1 cellular context compared by ENCODE assay signal in the genomic region with DNA sequence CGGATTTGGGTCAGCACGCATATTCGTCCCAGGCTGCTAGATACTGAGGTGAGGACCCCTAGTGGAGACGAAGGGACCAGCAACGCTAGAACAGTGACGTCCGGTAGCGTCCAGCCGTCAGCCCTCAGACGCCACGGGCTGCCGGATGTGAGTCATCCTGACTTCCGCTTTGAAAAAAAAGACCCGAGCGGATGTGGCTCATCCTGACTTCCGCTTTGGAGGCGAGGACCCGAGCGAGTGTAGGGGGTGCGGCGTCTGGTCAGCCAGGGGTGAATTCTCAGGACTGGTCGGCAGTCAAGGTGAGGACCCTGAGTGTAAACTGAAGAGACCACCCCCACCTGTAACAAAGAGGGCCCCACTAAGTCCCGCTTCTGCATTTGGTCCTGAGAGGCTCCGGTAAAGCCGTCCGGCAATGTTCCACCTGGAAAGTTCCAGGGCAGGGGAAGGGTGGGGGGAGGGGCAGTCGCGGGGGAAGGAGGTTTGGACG.
TF ChIP-seq lines count a peak whose summit lies in the region.

A gene with protein sequence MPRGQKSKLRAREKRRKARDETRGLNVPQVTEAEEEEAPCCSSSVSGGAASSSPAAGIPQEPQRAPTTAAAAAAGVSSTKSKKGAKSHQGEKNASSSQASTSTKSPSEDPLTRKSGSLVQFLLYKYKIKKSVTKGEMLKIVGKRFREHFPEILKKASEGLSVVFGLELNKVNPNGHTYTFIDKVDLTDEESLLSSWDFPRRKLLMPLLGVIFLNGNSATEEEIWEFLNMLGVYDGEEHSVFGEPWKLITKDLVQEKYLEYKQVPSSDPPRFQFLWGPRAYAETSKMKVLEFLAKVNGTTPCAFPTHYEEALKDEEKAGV (plus strand): TSS at position 207 of the 487 bp plus-strand sequence. CDS start 3,018 bp downstream, outside the sequence.

TF ChIP-seq in K562, 482 proteins besides CTCF, POLR2A, EP300 and RAD21 (continued from another document and continues in another):
- TF ChIP-seq, protein P1, sequence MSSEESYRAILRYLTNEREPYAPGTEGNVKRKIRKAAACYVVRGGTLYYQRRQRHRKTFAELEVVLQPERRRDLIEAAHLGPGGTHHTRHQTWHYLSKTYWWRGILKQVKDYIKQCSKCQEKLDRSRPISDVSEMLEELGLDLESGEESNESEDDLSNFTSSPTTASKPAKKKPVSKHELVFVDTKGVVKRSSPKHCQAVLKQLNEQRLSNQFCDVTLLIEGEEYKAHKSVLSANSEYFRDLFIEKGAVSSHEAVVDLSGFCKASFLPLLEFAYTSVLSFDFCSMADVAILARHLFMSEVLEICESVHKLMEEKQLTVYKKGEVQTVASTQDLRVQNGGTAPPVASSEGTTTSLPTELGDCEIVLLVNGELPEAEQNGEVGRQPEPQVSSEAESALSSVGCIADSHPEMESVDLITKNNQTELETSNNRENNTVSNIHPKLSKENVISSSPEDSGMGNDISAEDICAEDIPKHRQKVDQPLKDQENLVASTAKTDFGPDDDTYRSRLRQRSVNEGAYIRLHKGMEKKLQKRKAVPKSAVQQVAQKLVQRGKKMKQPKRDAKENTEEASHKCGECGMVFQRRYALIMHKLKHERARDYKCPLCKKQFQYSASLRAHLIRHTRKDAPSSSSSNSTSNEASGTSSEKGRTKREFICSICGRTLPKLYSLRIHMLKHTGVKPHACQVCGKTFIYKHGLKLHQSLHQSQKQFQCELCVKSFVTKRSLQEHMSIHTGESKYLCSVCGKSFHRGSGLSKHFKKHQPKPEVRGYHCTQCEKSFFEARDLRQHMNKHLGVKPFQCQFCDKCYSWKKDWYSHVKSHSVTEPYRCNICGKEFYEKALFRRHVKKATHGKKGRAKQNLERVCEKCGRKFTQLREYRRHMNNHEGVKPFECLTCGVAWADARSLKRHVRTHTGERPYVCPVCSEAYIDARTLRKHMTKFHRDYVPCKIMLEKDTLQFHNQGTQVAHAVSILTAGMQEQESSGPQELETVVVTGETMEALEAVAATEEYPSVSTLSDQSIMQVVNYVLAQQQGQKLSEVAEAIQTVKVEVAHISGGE (CRISPR knock-in tag; IDR thresholded peaks at IDR 0.05): peak in 1 of 3 experiments; percentile 71; a peak in 2 of 6 replicates
- no peak for TF ChIP-seq CBX1 (IDR thresholded peaks at IDR 0.05; ENCODE audit: low read depth)
- TF ChIP-seq ZNF23 (CRISPR knock-in tag; IDR thresholded peaks at IDR 0.05): no peak
- peak; percentile 87 for TF ChIP-seq JUN (IDR thresholded peaks at IDR 0.05; ENCODE audit: borderline replicate concordance, low read depth, low read length)
- TF ChIP-seq JUN (CRISPR knock-in tag; IDR thresholded peaks at IDR 0.05; ENCODE audit: borderline replicate concordance): no peak
- no peak for TF ChIP-seq L3MBTL2 (IDR thresholded peaks at IDR 0.05)
- no peak for TF ChIP-seq KDM2B (CRISPR knock-in tag; IDR thresholded peaks at IDR 0.05)
- TF ChIP-seq, protein P2, sequence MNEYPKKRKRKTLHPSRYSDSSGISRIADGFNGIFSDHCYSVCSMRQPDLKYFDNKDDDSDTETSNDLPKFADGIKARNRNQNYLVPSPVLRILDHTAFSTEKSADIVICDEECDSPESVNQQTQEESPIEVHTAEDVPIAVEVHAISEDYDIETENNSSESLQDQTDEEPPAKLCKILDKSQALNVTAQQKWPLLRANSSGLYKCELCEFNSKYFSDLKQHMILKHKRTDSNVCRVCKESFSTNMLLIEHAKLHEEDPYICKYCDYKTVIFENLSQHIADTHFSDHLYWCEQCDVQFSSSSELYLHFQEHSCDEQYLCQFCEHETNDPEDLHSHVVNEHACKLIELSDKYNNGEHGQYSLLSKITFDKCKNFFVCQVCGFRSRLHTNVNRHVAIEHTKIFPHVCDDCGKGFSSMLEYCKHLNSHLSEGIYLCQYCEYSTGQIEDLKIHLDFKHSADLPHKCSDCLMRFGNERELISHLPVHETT (CRISPR knock-in tag; conservative IDR thresholded peaks at IDR 0.05 in 1 of 2, IDR thresholded peaks at IDR 0.05 in 1 of 2): no peak
- no peak for TF ChIP-seq ZNF699 (CRISPR knock-in tag; IDR thresholded peaks at IDR 0.05; ENCODE audit: insufficient replicate concordance)
- TF ChIP-seq, protein P3, sequence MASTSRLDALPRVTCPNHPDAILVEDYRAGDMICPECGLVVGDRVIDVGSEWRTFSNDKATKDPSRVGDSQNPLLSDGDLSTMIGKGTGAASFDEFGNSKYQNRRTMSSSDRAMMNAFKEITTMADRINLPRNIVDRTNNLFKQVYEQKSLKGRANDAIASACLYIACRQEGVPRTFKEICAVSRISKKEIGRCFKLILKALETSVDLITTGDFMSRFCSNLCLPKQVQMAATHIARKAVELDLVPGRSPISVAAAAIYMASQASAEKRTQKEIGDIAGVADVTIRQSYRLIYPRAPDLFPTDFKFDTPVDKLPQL (IDR thresholded peaks at IDR 0.05; ENCODE audit: extremely low read depth, insufficient read length): no peak
- TF ChIP-seq SLC30A9 (CRISPR knock-in tag; IDR thresholded peaks at IDR 0.05): no peak
- TF ChIP-seq, protein P4, sequence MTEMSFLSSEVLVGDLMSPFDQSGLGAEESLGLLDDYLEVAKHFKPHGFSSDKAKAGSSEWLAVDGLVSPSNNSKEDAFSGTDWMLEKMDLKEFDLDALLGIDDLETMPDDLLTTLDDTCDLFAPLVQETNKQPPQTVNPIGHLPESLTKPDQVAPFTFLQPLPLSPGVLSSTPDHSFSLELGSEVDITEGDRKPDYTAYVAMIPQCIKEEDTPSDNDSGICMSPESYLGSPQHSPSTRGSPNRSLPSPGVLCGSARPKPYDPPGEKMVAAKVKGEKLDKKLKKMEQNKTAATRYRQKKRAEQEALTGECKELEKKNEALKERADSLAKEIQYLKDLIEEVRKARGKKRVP (CRISPR knock-in tag; IDR thresholded peaks at IDR 0.05): no peak
- TF ChIP-seq ZNF197 (CRISPR knock-in tag; IDR thresholded peaks at IDR 0.05; ENCODE audit: low read depth): no peak
- TF ChIP-seq TEAD2 (tag; IDR thresholded peaks at IDR 0.05): no peak
- no peak for TF ChIP-seq ZNF589 (CRISPR knock-in tag; IDR thresholded peaks at IDR 0.05; ENCODE audit: low read depth)
- TF ChIP-seq NFIC (IDR thresholded peaks at IDR 0.05): no peak
- no peak for TF ChIP-seq SREBF1 (IDR thresholded peaks at IDR 0.05; ENCODE audit: borderline replicate concordance, low read depth, low read length)
- TF ChIP-seq HNRNPH1 (optimal IDR thresholded peaks at IDR 0.05; ENCODE audit: low read depth, low read length): no peak
- no peak for TF ChIP-seq ZNF830 (CRISPR knock-in tag; IDR thresholded peaks at IDR 0.05)
- TF ChIP-seq PTBP1 (IDR thresholded peaks at IDR 0.05; ENCODE audit: low read depth, low read length): no peak
- peak; percentile 33; the same call in 1 of the 2 replicates for TF ChIP-seq TEAD4 (IDR thresholded peaks at IDR 0.05; ENCODE audit: low read length)
- no peak for TF ChIP-seq TEAD4 (CRISPR knock-in tag; IDR thresholded peaks at IDR 0.05; ENCODE audit: borderline replicate concordance)
- TF ChIP-seq BMI1 (IDR thresholded peaks at IDR 0.05; ENCODE audit: low read length): no peak
- TF ChIP-seq ZNF444 (CRISPR knock-in tag; IDR thresholded peaks at IDR 0.05): no peak
- no peak for TF ChIP-seq ZNF175 (CRISPR knock-in tag; IDR thresholded peaks at IDR 0.05; ENCODE audit: low read depth)
- TF ChIP-seq ADNP (tag; IDR thresholded peaks at IDR 0.05): no peak
- no peak for TF ChIP-seq HMG20A (CRISPR knock-in tag; conservative IDR thresholded peaks at IDR 0.05)
- TF ChIP-seq TBP (optimal IDR thresholded peaks at IDR 0.05; ENCODE audit: low read depth, low read length): peak; percentile 36
- TF ChIP-seq ZC3H11A (IDR thresholded peaks at IDR 0.05; ENCODE audit: low read depth, low read length): no peak
- no peak for TF ChIP-seq MEF2D (tag; conservative IDR thresholded peaks at IDR 0.05; ENCODE audit: low read depth)
- TF ChIP-seq ZNF561 (CRISPR knock-in tag; conservative IDR thresholded peaks at IDR 0.05): no peak
- TF ChIP-seq CCAR2 (IDR thresholded peaks at IDR 0.05; ENCODE audit: low read depth, low read length): no peak
- TF ChIP-seq ZNF57 (CRISPR knock-in tag; IDR thresholded peaks at IDR 0.05): no peak
- TF ChIP-seq, protein P5, sequence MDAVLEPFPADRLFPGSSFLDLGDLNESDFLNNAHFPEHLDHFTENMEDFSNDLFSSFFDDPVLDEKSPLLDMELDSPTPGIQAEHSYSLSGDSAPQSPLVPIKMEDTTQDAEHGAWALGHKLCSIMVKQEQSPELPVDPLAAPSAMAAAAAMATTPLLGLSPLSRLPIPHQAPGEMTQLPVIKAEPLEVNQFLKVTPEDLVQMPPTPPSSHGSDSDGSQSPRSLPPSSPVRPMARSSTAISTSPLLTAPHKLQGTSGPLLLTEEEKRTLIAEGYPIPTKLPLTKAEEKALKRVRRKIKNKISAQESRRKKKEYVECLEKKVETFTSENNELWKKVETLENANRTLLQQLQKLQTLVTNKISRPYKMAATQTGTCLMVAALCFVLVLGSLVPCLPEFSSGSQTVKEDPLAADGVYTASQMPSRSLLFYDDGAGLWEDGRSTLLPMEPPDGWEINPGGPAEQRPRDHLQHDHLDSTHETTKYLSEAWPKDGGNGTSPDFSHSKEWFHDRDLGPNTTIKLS (IDR thresholded peaks at IDR 0.05; ENCODE audit: borderline replicate concordance, low read depth): no peak
- TF ChIP-seq, protein P6, sequence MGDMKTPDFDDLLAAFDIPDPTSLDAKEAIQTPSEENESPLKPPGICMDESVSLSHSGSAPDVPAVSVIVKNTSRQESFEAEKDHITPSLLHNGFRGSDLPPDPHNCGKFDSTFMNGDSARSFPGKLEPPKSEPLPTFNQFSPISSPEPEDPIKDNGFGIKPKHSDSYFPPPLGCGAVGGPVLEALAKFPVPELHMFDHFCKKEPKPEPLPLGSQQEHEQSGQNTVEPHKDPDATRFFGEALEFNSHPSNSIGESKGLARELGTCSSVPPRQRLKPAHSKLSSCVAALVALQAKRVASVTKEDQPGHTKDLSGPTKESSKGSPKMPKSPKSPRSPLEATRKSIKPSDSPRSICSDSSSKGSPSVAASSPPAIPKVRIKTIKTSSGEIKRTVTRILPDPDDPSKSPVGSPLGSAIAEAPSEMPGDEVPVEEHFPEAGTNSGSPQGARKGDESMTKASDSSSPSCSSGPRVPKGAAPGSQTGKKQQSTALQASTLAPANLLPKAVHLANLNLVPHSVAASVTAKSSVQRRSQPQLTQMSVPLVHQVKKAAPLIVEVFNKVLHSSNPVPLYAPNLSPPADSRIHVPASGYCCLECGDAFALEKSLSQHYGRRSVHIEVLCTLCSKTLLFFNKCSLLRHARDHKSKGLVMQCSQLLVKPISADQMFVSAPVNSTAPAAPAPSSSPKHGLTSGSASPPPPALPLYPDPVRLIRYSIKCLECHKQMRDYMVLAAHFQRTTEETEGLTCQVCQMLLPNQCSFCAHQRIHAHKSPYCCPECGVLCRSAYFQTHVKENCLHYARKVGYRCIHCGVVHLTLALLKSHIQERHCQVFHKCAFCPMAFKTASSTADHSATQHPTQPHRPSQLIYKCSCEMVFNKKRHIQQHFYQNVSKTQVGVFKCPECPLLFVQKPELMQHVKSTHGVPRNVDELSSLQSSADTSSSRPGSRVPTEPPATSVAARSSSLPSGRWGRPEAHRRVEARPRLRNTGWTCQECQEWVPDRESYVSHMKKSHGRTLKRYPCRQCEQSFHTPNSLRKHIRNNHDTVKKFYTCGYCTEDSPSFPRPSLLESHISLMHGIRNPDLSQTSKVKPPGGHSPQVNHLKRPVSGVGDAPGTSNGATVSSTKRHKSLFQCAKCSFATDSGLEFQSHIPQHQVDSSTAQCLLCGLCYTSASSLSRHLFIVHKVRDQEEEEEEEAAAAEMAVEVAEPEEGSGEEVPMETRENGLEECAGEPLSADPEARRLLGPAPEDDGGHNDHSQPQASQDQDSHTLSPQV (IDR thresholded peaks at IDR 0.05): no peak
- peak; percentile 66; the same call in 1 of the 2 replicates for TF ChIP-seq POLR2H (tag; IDR thresholded peaks at IDR 0.05; ENCODE audit: low read depth)
- no peak for TF ChIP-seq ZNF584 (CRISPR knock-in tag; IDR thresholded peaks at IDR 0.05; ENCODE audit: low read depth)
- peak; percentile 38; the same call in 1 of the 2 replicates for TF ChIP-seq RB1 (IDR thresholded peaks at IDR 0.05; ENCODE audit: low read depth)
- TF ChIP-seq, protein P7, sequence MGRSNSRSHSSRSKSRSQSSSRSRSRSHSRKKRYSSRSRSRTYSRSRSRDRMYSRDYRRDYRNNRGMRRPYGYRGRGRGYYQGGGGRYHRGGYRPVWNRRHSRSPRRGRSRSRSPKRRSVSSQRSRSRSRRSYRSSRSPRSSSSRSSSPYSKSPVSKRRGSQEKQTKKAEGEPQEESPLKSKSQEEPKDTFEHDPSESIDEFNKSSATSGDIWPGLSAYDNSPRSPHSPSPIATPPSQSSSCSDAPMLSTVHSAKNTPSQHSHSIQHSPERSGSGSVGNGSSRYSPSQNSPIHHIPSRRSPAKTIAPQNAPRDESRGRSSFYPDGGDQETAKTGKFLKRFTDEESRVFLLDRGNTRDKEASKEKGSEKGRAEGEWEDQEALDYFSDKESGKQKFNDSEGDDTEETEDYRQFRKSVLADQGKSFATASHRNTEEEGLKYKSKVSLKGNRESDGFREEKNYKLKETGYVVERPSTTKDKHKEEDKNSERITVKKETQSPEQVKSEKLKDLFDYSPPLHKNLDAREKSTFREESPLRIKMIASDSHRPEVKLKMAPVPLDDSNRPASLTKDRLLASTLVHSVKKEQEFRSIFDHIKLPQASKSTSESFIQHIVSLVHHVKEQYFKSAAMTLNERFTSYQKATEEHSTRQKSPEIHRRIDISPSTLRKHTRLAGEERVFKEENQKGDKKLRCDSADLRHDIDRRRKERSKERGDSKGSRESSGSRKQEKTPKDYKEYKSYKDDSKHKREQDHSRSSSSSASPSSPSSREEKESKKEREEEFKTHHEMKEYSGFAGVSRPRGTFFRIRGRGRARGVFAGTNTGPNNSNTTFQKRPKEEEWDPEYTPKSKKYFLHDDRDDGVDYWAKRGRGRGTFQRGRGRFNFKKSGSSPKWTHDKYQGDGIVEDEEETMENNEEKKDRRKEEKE (IDR thresholded peaks at IDR 0.05; ENCODE audit: borderline replicate concordance in 1 of 2, control insufficient read depth in 1 of 2, low read depth in 2 of 2, low read length in 1 of 2): no peak
- no peak for TF ChIP-seq ZNF239 (CRISPR knock-in tag; IDR thresholded peaks at IDR 0.05)
- TF ChIP-seq, protein P8, sequence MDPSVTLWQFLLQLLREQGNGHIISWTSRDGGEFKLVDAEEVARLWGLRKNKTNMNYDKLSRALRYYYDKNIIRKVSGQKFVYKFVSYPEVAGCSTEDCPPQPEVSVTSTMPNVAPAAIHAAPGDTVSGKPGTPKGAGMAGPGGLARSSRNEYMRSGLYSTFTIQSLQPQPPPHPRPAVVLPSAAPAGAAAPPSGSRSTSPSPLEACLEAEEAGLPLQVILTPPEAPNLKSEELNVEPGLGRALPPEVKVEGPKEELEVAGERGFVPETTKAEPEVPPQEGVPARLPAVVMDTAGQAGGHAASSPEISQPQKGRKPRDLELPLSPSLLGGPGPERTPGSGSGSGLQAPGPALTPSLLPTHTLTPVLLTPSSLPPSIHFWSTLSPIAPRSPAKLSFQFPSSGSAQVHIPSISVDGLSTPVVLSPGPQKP (CRISPR knock-in tag; IDR thresholded peaks at IDR 0.05): no peak
- no peak for TF ChIP-seq ZC3H8 (IDR thresholded peaks at IDR 0.05)
- TF ChIP-seq ZNF140 (CRISPR knock-in tag; IDR thresholded peaks at IDR 0.05): no peak
- TF ChIP-seq CBFB (CRISPR knock-in tag; IDR thresholded peaks at IDR 0.05): no peak
- peak in 1 of 2 experiments; percentile 45; a peak in 1 of 4 replicates for TF ChIP-seq ETV6 (IDR thresholded peaks at IDR 0.05; ENCODE audit: borderline replicate concordance in 1 of 2, low read depth in 2 of 2, low read length in 1 of 2)
- no peak for TF ChIP-seq ETV6 (CRISPR knock-in tag; IDR thresholded peaks at IDR 0.05; ENCODE audit: borderline replicate concordance)
- TF ChIP-seq HNRNPK (IDR thresholded peaks at IDR 0.05; ENCODE audit: low read depth, low read length, poor library complexity, severe bottlenecking): no peak
- TF ChIP-seq STAT5A (IDR thresholded peaks at IDR 0.05; ENCODE audit: borderline replicate concordance, low read length): no peak
- TF ChIP-seq GTF2F1 (IDR thresholded peaks at IDR 0.05; ENCODE audit: low read depth, low read length): no peak
- no peak for TF ChIP-seq PURB (CRISPR knock-in tag; IDR thresholded peaks at IDR 0.05; ENCODE audit: low read depth)
- TF ChIP-seq BCOR (IDR thresholded peaks at IDR 0.05): no peak
